In genomic region chr20:51562334-51563140, GRCh38 we compare ENCODE assay signal across 8 cellular contexts. TPM values are rescaled to one million over a fixed set of nuclear protein-coding genes. Genes with fewer than 3 reads are reported as not detected.
DNase-seq lines count a peak whose midpoint lies in the region; ATAC-seq and TF ChIP-seq lines count a peak whose summit lies in the region.

No MANE protein-coding gene starts in this region.

- in situ Hi-C loops in gastrocnemius medialis (cut with MboI; ENCODE audit: low sequenced_read_pairs in 4 of 4), result loop anchor here in 1 of 4 donors (10.0 kb wide), 1 partner anchor 108 kb away; no protein-coding TSS in a partner anchor

- TF ChIP-seq CTCF in AG09319 (IDR thresholded peaks at IDR 0.05; ENCODE audit: low read depth, low read length) (no peak; the same call in 1 of the 2 replicates), gastrocnemius medialis (IDR thresholded peaks at IDR 0.05 in 4 of 5, conservative IDR thresholded peaks at IDR 0.05 in 1 of 5) (peak in 4 of 5 experiments; percentile 12 to 40 (median 23))

- H3K27ac ChIP-seq in gastrocnemius medialis, result peak overlapping the region; percentile 45 to 83 (median 72)

- H3K27me3 ChIP-seq in H7 (ENCODE audit: control insufficient read depth, insufficient read depth, low read length) (peaks cover 57% of the 10 kb centered on the region), gastrocnemius medialis (no peaks in the 10 kb centered on the region)

- intact Hi-C loops in gastrocnemius medialis (cut with DNase I; ENCODE audit: low total_unique reads), result loop anchor here (2.0 kb wide), 1 partner anchor 20 kb away; the partner anchor contains the start of gene NFATC2

- TF ChIP-seq POLR2A in gastrocnemius medialis (IDR thresholded peaks at IDR 0.05), result peak; percentile 12 to 42

- DNase-seq in AG09319 (ENCODE audit: extremely low read depth, low read depth) (peak; percentile 81), H7 (peak; percentile 88), cerebellum (ENCODE audit: low spot score) (peak; percentile 35), iris pigment epithelial cell (ENCODE audit: low read depth) (peak; percentile 86), gastrocnemius medialis (peak; percentile 36 to 41)

- H3K9me3 ChIP-seq in gastrocnemius medialis, result no peaks in the 10 kb centered on the region

- ATAC-seq in SK-N-SH treated with all-trans-retinoic acid at 6 μM for 48 hours (peak; percentile 71), gastrocnemius medialis (peak; percentile 56 to 61), HG03280 (IDR thresholded peaks at IDR 0.05; ENCODE audit: unreplicated experiment) (no peak), HG02588 (IDR thresholded peaks at IDR 0.05; ENCODE audit: unreplicated experiment) (no peak)

- H3K4me3 ChIP-seq in H7 (ENCODE audit: insufficient read depth, low read depth, low read length) (peak overlapping the region; percentile 51), gastrocnemius medialis (peak overlapping the region; percentile 57 to 72 (median 64))

- H3K36me3 ChIP-seq in H7 (replicated peaks; ENCODE audit: control insufficient read depth, insufficient read depth, low read length) (no peaks in the 10 kb centered on the region), gastrocnemius medialis (no peaks in the 10 kb centered on the region)

- H3K4me1 ChIP-seq in gastrocnemius medialis, result peaks cover 35 to 37% of the 10 kb centered on the region in 2 donors

TF ChIP-seq in SK-N-SH treated with all-trans-retinoic acid at 6 μM for 48 hours, 23 proteins besides CTCF, POLR2A, EP300 and RAD21:
- TF ChIP-seq TOX (CRISPR knock-in tag; IDR thresholded peaks at IDR 0.05; ENCODE audit: borderline replicate concordance) (no peak), ESRRG (CRISPR knock-in tag; IDR thresholded peaks at IDR 0.05) (no peak), TCF4 (CRISPR knock-in tag; IDR thresholded peaks at IDR 0.05; ENCODE audit: borderline replicate concordance) (no peak)
- TF ChIP-seq, protein P1, sequence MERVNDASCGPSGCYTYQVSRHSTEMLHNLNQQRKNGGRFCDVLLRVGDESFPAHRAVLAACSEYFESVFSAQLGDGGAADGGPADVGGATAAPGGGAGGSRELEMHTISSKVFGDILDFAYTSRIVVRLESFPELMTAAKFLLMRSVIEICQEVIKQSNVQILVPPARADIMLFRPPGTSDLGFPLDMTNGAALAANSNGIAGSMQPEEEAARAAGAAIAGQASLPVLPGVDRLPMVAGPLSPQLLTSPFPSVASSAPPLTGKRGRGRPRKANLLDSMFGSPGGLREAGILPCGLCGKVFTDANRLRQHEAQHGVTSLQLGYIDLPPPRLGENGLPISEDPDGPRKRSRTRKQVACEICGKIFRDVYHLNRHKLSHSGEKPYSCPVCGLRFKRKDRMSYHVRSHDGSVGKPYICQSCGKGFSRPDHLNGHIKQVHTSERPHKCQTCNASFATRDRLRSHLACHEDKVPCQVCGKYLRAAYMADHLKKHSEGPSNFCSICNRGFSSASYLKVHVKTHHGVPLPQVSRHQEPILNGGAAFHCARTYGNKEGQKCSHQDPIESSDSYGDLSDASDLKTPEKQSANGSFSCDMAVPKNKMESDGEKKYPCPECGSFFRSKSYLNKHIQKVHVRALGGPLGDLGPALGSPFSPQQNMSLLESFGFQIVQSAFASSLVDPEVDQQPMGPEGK (CRISPR knock-in tag; IDR thresholded peaks at IDR 0.05; ENCODE audit: borderline replicate concordance), result no peak

RNA-seq across cellular contexts. Expression of gene NFATC2, which starts 20.0 kb away (rescaled TPM):
- 0.28 and 0.48 TPM in 2 replicates for total RNA-seq in H7 (2014; rRNA removed; shearing (Covaris generic))
- total RNA-seq in cerebellum (1.3 TPM), gastrocnemius medialis (1 to 10 TPM; 1.6 to 3.9 (median 2.8) TPM)

Comparison
In these comparisons a context has a peak if more than half of its experiments do, and no peak if none do; other contexts are left out.
1. DNase-seq: peak in every context shown above with its lines; median percentile 88 in H7; 86 in iris pigment epithelial cell; 81 in AG09319; 38 in gastrocnemius medialis; 35 in cerebellum.
2. ATAC-seq: peak in SK-N-SH treated with all-trans-retinoic acid at 6 μM for 48 hours (single experiment) and gastrocnemius medialis (2 of 2); none in HG03280 (single experiment) and HG02588 (single experiment).